26 cellular contexts compared by ENCODE assay signal in genomic region chr12:131140069-131140435, GRCh38.
A peak's percentile ranks its signal among the peaks of the same experiment; 100 is the strongest.
DNase-seq lines count a peak whose midpoint lies in the region; ATAC-seq and TF ChIP-seq lines count a peak whose summit lies in the region.
"Had no signal": no experiment of that assay in that cellular context is flagged by ENCODE, and none has a peak within 500 bp of the region (broad histone marks: within the 10 kb centered on the region; RNA-seq: fewer than 3 reads in every experiment).

No MANE protein-coding gene starts in this region.

- H3K9me3 ChIP-seq in H9 (ENCODE audit: control insufficient read depth, low read depth, low read length) (no peaks in the 10 kb centered on the region), neural progenitor cell (ENCODE audit: low read depth) (no peaks in the 10 kb centered on the region)
- H3K9me3 ChIP-seq: BE2C, BLaER1 had no signal

- CTCF ChIA-PET in activated CD8-positive, alpha-beta memory T cell treated with anti-CD3 and anti-CD28 coated beads, Interleukin-2, amount 10 ng/mL, durations not matched to agents 7 days and 5 days (lab: Charles Lee) = no interaction called here

- H2BK5ac ChIP-seq in H9 (ENCODE audit: insufficient read length, low read length) = no peak overlapping the region

- H3K27me3 ChIP-seq in H9 (ENCODE audit: insufficient read depth, low read length) (no peaks in the 10 kb centered on the region), neural progenitor cell (no peaks in the 10 kb centered on the region)
- H3K27me3 ChIP-seq: BE2C, BLaER1 had no signal

- H3K9ac ChIP-seq in H9 (ENCODE audit: extremely low read depth, insufficient read length, low read length) = no peak overlapping the region
- no peak overlapping the region for H3K9ac ChIP-seq in neural progenitor cell
- H3K9ac ChIP-seq: BLaER1 had no signal

- H3T11ph ChIP-seq in H9 (ENCODE audit: low read length) = no peak overlapping the region

- no peak overlapping the region for H3K18ac ChIP-seq in H9 (ENCODE audit: insufficient read length, low read depth, low read length)

- H3K36me3 Mint-ChIP-seq in activated CD8-positive, alpha-beta memory T cell treated with anti-CD3 and anti-CD28 coated beads, Interleukin-2, amount 10 ng/mL, durations not matched to agents 7 days and 5 days = no peaks in the 10 kb centered on the region
- no peaks in the 10 kb centered on the region for H3K36me3 Mint-ChIP-seq in H9 (ENCODE audit: insufficient read depth in 1 of 3, low read depth in 3 of 3)
- no peaks in the 10 kb centered on the region for H3K36me3 Mint-ChIP-seq in neural progenitor cell
- H3K36me3 Mint-ChIP-seq: CD4-positive, alpha-beta memory T cell; CD4-positive, CD25-positive, alpha-beta regulatory T cell; CD8-positive, alpha-beta memory T cell had no signal

- no peak overlapping the region for H3K14ac ChIP-seq in H9 (ENCODE audit: insufficient read depth, low read length)

- no peak overlapping the region for H2AFZ ChIP-seq in H9 (ENCODE audit: low read length)
- H2AFZ ChIP-seq in neural progenitor cell (replicated peaks) = no peak overlapping the region

- no peak overlapping the region for H3K23ac ChIP-seq in H9 (ENCODE audit: insufficient read length, low read depth, low read length)

- H4K20me1 ChIP-seq in H9 (ENCODE audit: control insufficient read depth, insufficient read depth, insufficient read length) = no peaks in the 10 kb centered on the region
- H4K20me1 ChIP-seq in neural progenitor cell (ENCODE audit: low read depth) = no peaks in the 10 kb centered on the region
- H4K20me1 ChIP-seq: BLaER1 had no signal

- H2BK12ac ChIP-seq in H9 (ENCODE audit: insufficient read length, low read depth, low read length) = no peak overlapping the region

- no peak overlapping the region for H3K4me3 ChIP-seq in neural progenitor cell
- H3K4me3 ChIP-seq: BLaER1, GM12878 had no signal

- no peak overlapping the region for H2BK15ac ChIP-seq in H9 (ENCODE audit: low read depth, low read length)

- H3K4me3 Mint-ChIP-seq in activated CD8-positive, alpha-beta memory T cell treated with anti-CD3 and anti-CD28 coated beads, Interleukin-2, amount 10 ng/mL, durations not matched to agents 7 days and 5 days = no peak overlapping the region
- H3K4me3 Mint-ChIP-seq in H9 (no peak overlapping the region), neural progenitor cell (no peak overlapping the region)
- H3K4me3 Mint-ChIP-seq: CD14-positive monocyte; CD4-positive, alpha-beta memory T cell; CD4-positive, CD25-positive, alpha-beta regulatory T cell; CD8-positive, alpha-beta memory T cell had no signal

- no peak overlapping the region for H3K4ac ChIP-seq in H9 (ENCODE audit: low read depth, low read length)

- H3K56ac ChIP-seq in H9 (ENCODE audit: insufficient read length, low read depth, low read length) = no peak overlapping the region

- H2BK20ac ChIP-seq in H9 (ENCODE audit: low read depth, low read length, poor library complexity, severe bottlenecking) = no peak overlapping the region

- H3K36me3 ChIP-seq in neural progenitor cell = no peaks in the 10 kb centered on the region
- H3K36me3 ChIP-seq: BE2C had no signal

- H3K4me1 ChIP-seq in H9 (ENCODE audit: insufficient read depth, low read length) = no peaks in the 10 kb centered on the region
- peaks cover 7% of the 10 kb centered on the region for H3K4me1 ChIP-seq in neural progenitor cell
- H3K4me1 ChIP-seq: BE2C had no signal

- TF ChIP-seq CTCF in H9 (conservative IDR thresholded peaks at IDR 0.05) = no peak
- TF ChIP-seq CTCF in neural progenitor cell (IDR thresholded peaks at IDR 0.05) = no peak

- no peak overlapping the region for H4K91ac ChIP-seq in H9 (ENCODE audit: insufficient read length, low read depth, low read length)

- no peak overlapping the region for H4K8ac ChIP-seq in H9 (replicated peaks; ENCODE audit: insufficient read length, low read depth, low read length)

- H3K79me1 ChIP-seq in H9 (ENCODE audit: insufficient read depth, low read depth, low read length, poor library complexity, severe bottlenecking) = no peaks in the 10 kb centered on the region

- H3K27ac ChIP-seq in H9 (ENCODE audit: insufficient read length, low read depth, low read length) (no peak overlapping the region), neural progenitor cell (no peak overlapping the region)
- H3K27ac ChIP-seq: BLaER1 had no signal

- no peaks in the 10 kb centered on the region for H3K9me3 Mint-ChIP-seq in activated CD8-positive, alpha-beta memory T cell treated with anti-CD3 and anti-CD28 coated beads, Interleukin-2, amount 10 ng/mL, durations not matched to agents 7 days and 5 days (ENCODE audit: low read depth)
- H3K9me3 Mint-ChIP-seq in H9 (no peaks in the 10 kb centered on the region), neural progenitor cell (no peaks in the 10 kb centered on the region)
- H3K9me3 Mint-ChIP-seq: CD4-positive, alpha-beta memory T cell; CD4-positive, CD25-positive, alpha-beta regulatory T cell; CD8-positive, alpha-beta memory T cell had no signal

- H3K27me3 Mint-ChIP-seq in activated CD8-positive, alpha-beta memory T cell treated with anti-CD3 and anti-CD28 coated beads, Interleukin-2, amount 10 ng/mL, durations not matched to agents 7 days and 5 days = peaks cover 9% of the 10 kb centered on the region
- H3K27me3 Mint-ChIP-seq in H9 (ENCODE audit: low read depth) (peaks cover 1% of the 10 kb centered on the region; the same call in 1 of the 2 replicates), neural progenitor cell (ENCODE audit: insufficient read depth, low read depth) (no peaks in the 10 kb centered on the region)

- H3K79me2 ChIP-seq in H9 (ENCODE audit: insufficient read depth, low read length) (no peaks in the 10 kb centered on the region), neural progenitor cell (ENCODE audit: low read depth) (no peaks in the 10 kb centered on the region)

- no peak for ATAC-seq in activated CD8-positive, alpha-beta memory T cell treated with anti-CD3 and anti-CD28 coated beads, Interleukin-2, amount 10 ng/mL, durations not matched to agents 7 days and 5 days
- ATAC-seq: GM12878 had no signal

- H3K27ac Mint-ChIP-seq in activated CD8-positive, alpha-beta memory T cell treated with anti-CD3 and anti-CD28 coated beads, Interleukin-2, amount 10 ng/mL, durations not matched to agents 7 days and 5 days = no peak overlapping the region
- H3K27ac Mint-ChIP-seq in H9 = no peak overlapping the region
- H3K27ac Mint-ChIP-seq in neural progenitor cell = peak overlapping the region; percentile 50
- H3K27ac Mint-ChIP-seq: CD4-positive, alpha-beta memory T cell; CD4-positive, CD25-positive, alpha-beta regulatory T cell had no signal

- no peak overlapping the region for H4K5ac ChIP-seq in H9 (ENCODE audit: insufficient read length, low read depth, low read length)

- peak; percentile 31 for DNase-seq in activated CD8-positive, alpha-beta memory T cell treated with anti-CD3 and anti-CD28 coated beads, Interleukin-2, amount 10 ng/mL, durations not matched to agents 7 days and 5 days
- no peak for DNase-seq in activated CD8-positive, alpha-beta memory T cell treated with anti-CD3 and anti-CD28 coated beads, Interleukin-2, amount 50 U/mL, for 48 hours
- DNase-seq in H9 (peak; percentile 23), islet precursor cell (peak; percentile 48), neural progenitor cell (ENCODE audit: low spot score) (no peak), activated gamma-delta T cell (lab: John Stamatoyannopoulos, UW) (no peak)
- DNase-seq in activated CD4-positive, alpha-beta T cell treated with anti-CD3 and anti-CD28 coated beads, Interleukin-2, amount 50 U/mL, for 1 hour = no peak
- DNase-seq in activated T-cell treated with anti-CD3 and anti-CD28 coated beads, Interleukin-2, amount 50 U/mL, for 1 hour = no peak
- DNase-seq: 8988T; ACHN; BE2C; C1 segment of cervical spinal cord; CD4-positive, alpha-beta memory T cell; CD4-positive, CD25-positive, alpha-beta regulatory T cell; CD8-positive, alpha-beta memory T cell; COR-L47; DMS 273 treated with DMSO at 0.1 percent for 48 hours; DMS153; DMS53; DMS79; DND-41; EL; GDM1 had no signal

- no peak overlapping the region for H2BK120ac ChIP-seq in H9 (ENCODE audit: low read depth, low read length, poor library complexity, severe bottlenecking)

- H3K23me2 ChIP-seq in H9 (ENCODE audit: insufficient read length, low read depth, low read length, poor library complexity, severe bottlenecking) = no peaks in the 10 kb centered on the region

- H3K4me2 ChIP-seq in H9 (ENCODE audit: insufficient read depth, insufficient read length, low read length) (no peak overlapping the region), neural progenitor cell (no peak overlapping the region)

- no peak overlapping the region for H2AK5ac ChIP-seq in H9 (ENCODE audit: insufficient read length, low read length)

- WGBS in H9 (ENCODE audit: extremely low coverage, insufficient read length, low lambda C conversion rate) = no CpG with 5 or more reads among the region's 12 CpGs

- no peaks in the 10 kb centered on the region for H3K4me1 Mint-ChIP-seq in activated CD8-positive, alpha-beta memory T cell treated with anti-CD3 and anti-CD28 coated beads, Interleukin-2, amount 10 ng/mL, durations not matched to agents 7 days and 5 days
- H3K4me1 Mint-ChIP-seq in H9 (peaks cover 0 to 12% of the 10 kb centered on the region in 2 experiments; a peak in 2 of 4 replicates), neural progenitor cell (peaks cover 29% of the 10 kb centered on the region)
- H3K4me1 Mint-ChIP-seq: CD4-positive, alpha-beta memory T cell; CD4-positive, CD25-positive, alpha-beta regulatory T cell; CD8-positive, alpha-beta memory T cell had no signal

- H3F3A ChIP-seq in neural progenitor cell (ENCODE audit: low read depth) = no peaks in the 10 kb centered on the region

Comparison
In these comparisons a context has a peak if more than half of its experiments do, and no peak if none do; other contexts are left out.
1. DNase-seq: peak in activated CD8-positive, alpha-beta memory T cell treated with anti-CD3 and anti-CD28 coated beads, Interleukin-2, amount 10 ng/mL, durations not matched to agents 7 days and 5 days (single experiment), H9 (single experiment) and islet precursor cell (single experiment); none in activated CD8-positive, alpha-beta memory T cell treated with anti-CD3 and anti-CD28 coated beads, Interleukin-2, amount 50 U/mL, for 48 hours (single experiment), neural progenitor cell (single experiment), activated CD4-positive, alpha-beta T cell treated with anti-CD3 and anti-CD28 coated beads, Interleukin-2, amount 50 U/mL, for 1 hour (single experiment), activated gamma-delta T cell (single experiment) and activated T-cell treated with anti-CD3 and anti-CD28 coated beads, Interleukin-2, amount 50 U/mL, for 1 hour (single experiment).